9 cellular contexts compared by ENCODE assay signal in the genomic region with DNA sequence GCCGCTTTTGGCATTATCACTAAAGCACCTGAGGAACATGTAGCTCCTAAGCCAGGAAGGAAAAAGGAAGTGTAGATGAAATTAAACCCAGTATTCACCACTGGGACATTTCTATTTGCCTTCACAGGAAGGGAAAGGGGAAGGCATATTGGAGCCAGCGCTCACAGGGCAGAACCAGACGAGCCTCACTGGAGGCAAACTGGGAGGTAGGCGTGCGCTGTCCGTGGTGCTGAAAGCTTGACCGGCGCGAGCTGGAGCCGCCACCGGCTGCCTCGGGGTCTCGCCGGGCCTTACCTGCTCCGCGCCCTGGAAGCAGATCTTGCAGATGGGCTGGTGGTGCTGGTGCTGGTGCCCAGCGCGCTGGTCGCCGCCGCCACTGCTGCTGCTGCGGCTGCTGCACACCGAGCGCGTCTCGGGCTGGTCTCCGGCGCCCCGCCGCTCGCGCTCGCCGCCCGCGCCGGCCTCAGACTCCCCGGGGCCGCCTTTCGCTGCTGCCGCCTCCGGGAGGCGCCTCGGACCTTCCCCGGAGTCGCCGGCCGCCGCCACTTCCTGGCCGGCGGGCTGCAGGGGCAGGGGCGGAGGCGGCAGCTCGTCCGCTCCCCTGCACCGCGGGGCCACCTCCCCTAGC. TPM values are rescaled to one million over a fixed set of nuclear protein-coding genes. Genes with fewer than 3 reads are reported as not detected.
DNase-seq lines count a peak whose midpoint lies in the region; ATAC-seq and TF ChIP-seq lines count a peak whose summit lies in the region.
"Had no signal": no experiment of that assay in that cellular context is flagged by ENCODE, and none has a peak within 500 bp of the region (broad histone marks: within the 10 kb centered on the region; RNA-seq: fewer than 3 reads in every experiment).

No MANE protein-coding gene starts in this region.

- intact Hi-C loops in MCF 10A (cut with micrococcal nuclease): no loop called here

- no peaks in the 10 kb centered on the region; the same call in 1 of the 2 replicates for H3K9me3 ChIP-seq in HEK293 (ENCODE audit: control insufficient read depth, insufficient read depth, low read depth, low read length)
- H3K9me3 ChIP-seq in RWPE2 (ENCODE audit: severe bottlenecking): no peaks in the 10 kb centered on the region
- no peaks in the 10 kb centered on the region for H3K9me3 ChIP-seq in iPS-18c (ENCODE audit: control insufficient read depth, insufficient read depth, low read length)
- no peaks in the 10 kb centered on the region for H3K9me3 ChIP-seq in smooth muscle cell (replicated peaks; ENCODE audit: low read depth)

- H3K27ac Mint-ChIP-seq in MCF 10A (ENCODE audit: low read depth, unreplicated experiment): no peak overlapping the region

- H3K4me3 Mint-ChIP-seq in MCF 10A (ENCODE audit: unreplicated experiment): no peak overlapping the region

- H3K27me3 ChIP-seq in RWPE2 (ENCODE audit: insufficient read depth, poor library complexity, severe bottlenecking) (peaks cover 64% of the 10 kb centered on the region), smooth muscle cell (ENCODE audit: low read depth) (peaks cover 68% of the 10 kb centered on the region)

- no peaks in the 10 kb centered on the region for H3K4me1 Mint-ChIP-seq in MCF 10A (ENCODE audit: insufficient read depth, unreplicated experiment)

- no peak overlapping the region for H3K9ac ChIP-seq in smooth muscle cell (ENCODE audit: low read depth)

- POLR2A ChIA-PET in HEK293 (lab: Yijun Ruan, JAX) (no interaction called here), MCF 10A (lab: Yijun Ruan, JAX) (interaction anchor here (1.2 kb wide), 1 partner anchor 212 kb away, joined by 3 read pairs; no protein-coding TSS in a partner anchor)

- 3% methylated on average over 32 of the region's 57 CpGs for WGBS in smooth muscle cell (ENCODE audit: low lambda C conversion rate)

- H3K4me3 ChIP-seq in HEK293 (ENCODE audit: low read depth, low read length): peak overlapping the region; percentile 20
- no peak overlapping the region for H3K4me3 ChIP-seq in RWPE2 (ENCODE audit: severe bottlenecking)
- peak overlapping the region; percentile 56 for H3K4me3 ChIP-seq in iPS-18c (ENCODE audit: insufficient read depth, low read depth, low read length)
- H3K4me3 ChIP-seq in smooth muscle cell: peak overlapping the region; percentile 56

- DNase-seq in RWPE2 (ENCODE audit: low spot score): peak; percentile 73
- peak; percentile 49 for DNase-seq in MCF 10A (ENCODE audit: unreplicated experiment)
- DNase-seq in smooth muscle cell (lab: John Stamatoyannopoulos, UW; ENCODE audit: unreplicated experiment): peak; percentile 61
- DNase-seq in GF-D8 (lab: John Stamatoyannopoulos, UW): no peak
- no peak for DNase-seq in cerebellar nuclear complex (lab: John Stamatoyannopoulos, UW)

- ATAC-seq in RWPE2 (ENCODE audit: low read depth): peak; percentile 90

- no peaks in the 10 kb centered on the region for H3K79me2 ChIP-seq in smooth muscle cell (ENCODE audit: low read depth)

- H3K36me3 ChIP-seq in HEK293 (ENCODE audit: control insufficient read depth in 2 of 2, insufficient read depth in 1 of 2, low read length in 2 of 2) (no peaks in the 10 kb centered on the region), RWPE2 (ENCODE audit: low read depth) (no peaks in the 10 kb centered on the region), smooth muscle cell (ENCODE audit: low read depth) (no peaks in the 10 kb centered on the region)

- H3K36me3 Mint-ChIP-seq in MCF 10A (ENCODE audit: insufficient read depth, unreplicated experiment): no peaks in the 10 kb centered on the region

- no peaks in the 10 kb centered on the region for H3K9me3 Mint-ChIP-seq in MCF 10A (ENCODE audit: unreplicated experiment)

- peak; percentile 36 for TF ChIP-seq CTCF in 22Rv1 (IDR thresholded peaks at IDR 0.05)
- TF ChIP-seq CTCF in HEK293 (tag by site-specific recombination; IDR thresholded peaks at IDR 0.05): no peak
- no peak for TF ChIP-seq CTCF in RWPE2 (IDR thresholded peaks at IDR 0.05; ENCODE audit: poor library complexity, severe bottlenecking)
- TF ChIP-seq CTCF in MCF 10A (IDR thresholded peaks at IDR 0.05; ENCODE audit: unreplicated experiment): no peak
- TF ChIP-seq CTCF in smooth muscle cell (IDR thresholded peaks at IDR 0.05; ENCODE audit: borderline replicate concordance, insufficient read depth, poor library complexity, severe bottlenecking): no peak

- no peaks in the 10 kb centered on the region for H3F3A ChIP-seq in smooth muscle cell (ENCODE audit: low read depth)

- H3K4me2 ChIP-seq in smooth muscle cell: peak overlapping the region; percentile 94

- no peak overlapping the region for H3K27ac ChIP-seq in 22Rv1
- H3K27ac ChIP-seq in HEK293 (ENCODE audit: extremely low read depth, low read depth, low read length): no peak overlapping the region
- no peak overlapping the region for H3K27ac ChIP-seq in RWPE2 (ENCODE audit: poor library complexity, severe bottlenecking)
- H3K27ac ChIP-seq in smooth muscle cell (ENCODE audit: low read depth): no peak overlapping the region

- CTCF ChIA-PET in HEK293 (lab: Yijun Ruan, JAX) (no interaction called here), MCF 10A (lab: Yijun Ruan, JAX) (no interaction called here)

- H2AFZ ChIP-seq in smooth muscle cell (ENCODE audit: low read depth): no peak overlapping the region

- BruUV-seq in MCF 10A (replicated peaks; lab: Mats Ljungman, UMichigan): no TSS peak

- H3K27me3 Mint-ChIP-seq in MCF 10A (ENCODE audit: insufficient read depth, unreplicated experiment): peaks cover 62% of the 10 kb centered on the region

- H3K4me1 ChIP-seq in HEK293 (ENCODE audit: control insufficient read depth, insufficient read depth, low read length): no peaks in the 10 kb centered on the region
- H3K4me1 ChIP-seq in RWPE2 (ENCODE audit: insufficient read depth, poor library complexity, severe bottlenecking): no peaks in the 10 kb centered on the region
- peaks cover 3% of the 10 kb centered on the region for H3K4me1 ChIP-seq in smooth muscle cell (ENCODE audit: low read depth)

- no peaks in the 10 kb centered on the region for H4K20me1 ChIP-seq in smooth muscle cell (ENCODE audit: low read depth)

TF ChIP-seq in HEK293, 187 proteins besides CTCF, POLR2A, EP300 and RAD21 (continues in another document):
- TF ChIP-seq EGR2 (tag by site-specific recombination; IDR thresholded peaks at IDR 0.05; ENCODE audit: low read depth) (peak; percentile 41; the same call in 1 of the 2 replicates), HOXC10 (CRISPR knock-in tag; IDR thresholded peaks at IDR 0.05) (0 out of 2 replicates have a peak, but pooled peaks have one; percentile 65), HOXD13 (CRISPR knock-in tag; IDR thresholded peaks at IDR 0.05; ENCODE audit: borderline replicate concordance) (peak; percentile 75; the same call in 1 of the 2 replicates), GLIS1 (tag by site-specific recombination; IDR thresholded peaks at IDR 0.05) (peak; percentile 52), GLIS2 (tag by site-specific recombination; IDR thresholded peaks at IDR 0.05) (peak; percentile 54), ZNF2 (tag by site-specific recombination; IDR thresholded peaks at IDR 0.05) (no peak), ZNF37A (tag by site-specific recombination; IDR thresholded peaks at IDR 0.05) (no peak)
- TF ChIP-seq, protein P1, sequence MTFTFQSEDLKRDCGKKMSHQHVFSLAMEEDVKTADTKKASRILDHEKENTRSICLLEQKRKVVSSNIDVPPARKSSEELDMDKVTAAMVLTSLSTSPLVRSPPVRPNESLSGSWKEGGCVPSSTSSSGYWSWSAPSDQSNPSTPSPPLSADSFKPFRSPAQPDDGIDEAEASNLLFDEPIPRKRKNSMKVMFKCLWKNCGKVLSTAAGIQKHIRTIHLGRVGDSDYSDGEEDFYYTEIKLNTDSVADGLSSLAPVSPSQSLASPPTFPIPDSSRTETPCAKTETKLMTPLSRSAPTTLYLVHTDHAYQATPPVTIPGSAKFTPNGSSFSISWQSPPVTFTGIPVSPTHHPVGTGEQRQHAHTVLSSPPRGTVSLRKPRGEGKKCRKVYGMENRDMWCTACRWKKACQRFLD (tag by site-specific recombination; IDR thresholded peaks at IDR 0.05): no peak
- TF ChIP-seq, protein P2, sequence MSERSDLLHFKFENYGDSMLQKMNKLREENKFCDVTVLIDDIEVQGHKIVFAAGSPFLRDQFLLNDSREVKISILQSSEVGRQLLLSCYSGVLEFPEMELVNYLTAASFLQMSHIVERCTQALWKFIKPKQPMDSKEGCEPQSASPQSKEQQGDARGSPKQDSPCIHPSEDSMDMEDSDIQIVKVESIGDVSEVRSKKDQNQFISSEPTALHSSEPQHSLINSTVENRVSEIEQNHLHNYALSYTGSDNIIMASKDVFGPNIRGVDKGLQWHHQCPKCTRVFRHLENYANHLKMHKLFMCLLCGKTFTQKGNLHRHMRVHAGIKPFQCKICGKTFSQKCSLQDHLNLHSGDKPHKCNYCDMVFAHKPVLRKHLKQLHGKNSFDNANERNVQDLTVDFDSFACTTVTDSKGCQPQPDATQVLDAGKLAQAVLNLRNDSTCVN (tag by site-specific recombination; optimal IDR thresholded peaks at IDR 0.05): peak; percentile 40
- TF ChIP-seq, protein P3, sequence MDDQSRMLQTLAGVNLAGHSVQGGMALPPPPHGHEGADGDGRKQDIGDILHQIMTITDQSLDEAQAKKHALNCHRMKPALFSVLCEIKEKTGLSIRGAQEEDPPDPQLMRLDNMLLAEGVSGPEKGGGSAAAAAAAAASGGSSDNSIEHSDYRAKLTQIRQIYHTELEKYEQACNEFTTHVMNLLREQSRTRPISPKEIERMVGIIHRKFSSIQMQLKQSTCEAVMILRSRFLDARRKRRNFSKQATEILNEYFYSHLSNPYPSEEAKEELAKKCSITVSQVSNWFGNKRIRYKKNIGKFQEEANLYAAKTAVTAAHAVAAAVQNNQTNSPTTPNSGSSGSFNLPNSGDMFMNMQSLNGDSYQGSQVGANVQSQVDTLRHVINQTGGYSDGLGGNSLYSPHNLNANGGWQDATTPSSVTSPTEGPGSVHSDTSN (CRISPR knock-in tag; IDR thresholded peaks at IDR 0.05): peak; percentile 83

RNA-seq across cellular contexts. Expression of a gene that starts 0.7 kb away (rescaled TPM):
- not detected in 2 replicates for total RNA-seq in MCF 10A (2022)
- total RNA-seq in smooth muscle cell: not detected in 2 replicates
- polyA plus RNA-seq in smooth muscle cell: not detected in 2 replicates
- total RNA-seq: activated CD8-positive, alpha-beta memory T cell treated with anti-CD3 and anti-CD28 coated beads for 36 hours had no signal

Comparison
In these comparisons a context has a peak if more than half of its experiments do, and no peak if none do; other contexts are left out.
1. DNase-seq: peak in RWPE2 (single experiment), MCF 10A (single experiment) and smooth muscle cell (single experiment); none in GF-D8 (single experiment) and cerebellar nuclear complex (0 of 2).